8 cellular contexts compared by ENCODE assay signal in genomic region chr2:96764253-96764637, GRCh38. TPM values are rescaled to one million over a fixed set of nuclear protein-coding genes. Genes with fewer than 3 reads are reported as not detected.
DNase-seq lines count a peak whose midpoint lies in the region; TF ChIP-seq lines count a peak whose summit lies in the region.

No MANE protein-coding gene starts in this region.

- TF ChIP-seq CTCF in GM12864 (IDR thresholded peaks at IDR 0.05; ENCODE audit: low read depth, low read length, missing control alignments) (no peak), neutrophil (IDR thresholded peaks at IDR 0.05) (no peak)

- H3K4me1 ChIP-seq in NT2/D1 (ENCODE audit: insufficient read depth, insufficient read length) (peaks cover 9% of the 10 kb centered on the region), neutrophil (ENCODE audit: control insufficient read depth in 1 of 2, insufficient read depth in 1 of 2, low read depth in 1 of 2, low read length in 1 of 2) (peaks cover 43 to 58% of the 10 kb centered on the region in 2 experiments)

- in situ Hi-C loops in G401 (cut with HindIII; ENCODE audit: low sequenced_read_pairs) = no loop called here

- no peaks in the 10 kb centered on the region for H3K36me3 ChIP-seq in NT2/D1 (ENCODE audit: insufficient read depth, insufficient read length, low read length)
- H3K36me3 ChIP-seq in neutrophil = no peaks in the 10 kb centered on the region

- no peak for DNase-seq in GM12864 (ENCODE audit: low read depth)
- no peak for DNase-seq in NT2/D1 (ENCODE audit: low read depth, low spot score)
- peak; percentile 60 for DNase-seq in ecto neural progenitor cell (ENCODE audit: low spot score)
- no peak for DNase-seq in NCI-H2107 treated with DMSO at 0.1 percent for 48 hours (lab: John Stamatoyannopoulos, UW; ENCODE audit: unreplicated experiment)
- DNase-seq in NCI-H1105 treated with DMSO at 0.1 percent for 48 hours (lab: John Stamatoyannopoulos, UW) = no peak
- no peak for DNase-seq in NCI-H2196 treated with DMSO at 0.1 percent for 48 hours (lab: John Stamatoyannopoulos, UW; ENCODE audit: unreplicated experiment)
- DNase-seq in G401 (ENCODE audit: low spot score) = no peak

- peak overlapping the region; percentile 67 for H3K4me3 ChIP-seq in GM12864 (ENCODE audit: low read depth, low read length)
- peak overlapping the region; percentile 81 for H3K4me3 ChIP-seq in NT2/D1 (ENCODE audit: insufficient read length, low read depth)
- H3K4me3 ChIP-seq in neutrophil (ENCODE audit: low read depth in 1 of 2, low read length in 1 of 2) = peak overlapping the region in 1 of 2 experiments; percentile 35

- no peaks in the 10 kb centered on the region for H3K9me3 ChIP-seq in NT2/D1 (ENCODE audit: insufficient read depth, low read length)
- H3K9me3 ChIP-seq in neutrophil = no peaks in the 10 kb centered on the region

- H3K9ac ChIP-seq in NT2/D1 (ENCODE audit: insufficient read length, low read depth) = peak overlapping the region; percentile 66

- H3K27ac ChIP-seq in neutrophil = peak overlapping the region; percentile 56

- H3K27me3 ChIP-seq in NT2/D1 (ENCODE audit: insufficient read depth, insufficient read length) (no peaks in the 10 kb centered on the region), neutrophil (peaks cover 23% of the 10 kb centered on the region)

RNA-seq across cellular contexts. Expression of gene CNNM4, which starts 3.5 kb away (rescaled TPM):
- total RNA-seq in G401 (2014; rRNA removed; shearing (Covaris generic)) = 6.2 and 7.6 TPM in 2 replicates

RNA-seq across cellular contexts. Expression of gene LMAN2L, which starts 24.4 kb away (rescaled TPM):
- 31.8 and 75.0 TPM in 2 replicates for total RNA-seq in G401 (2014; rRNA removed; shearing (Covaris generic))

RNA-seq across cellular contexts. Expression of gene CNNM3, which starts 51.8 kb away (rescaled TPM):
- total RNA-seq in G401 (2014; rRNA removed; shearing (Covaris generic)) = 15.9 and 16.6 TPM in 2 replicates
